In the genomic region with DNA sequence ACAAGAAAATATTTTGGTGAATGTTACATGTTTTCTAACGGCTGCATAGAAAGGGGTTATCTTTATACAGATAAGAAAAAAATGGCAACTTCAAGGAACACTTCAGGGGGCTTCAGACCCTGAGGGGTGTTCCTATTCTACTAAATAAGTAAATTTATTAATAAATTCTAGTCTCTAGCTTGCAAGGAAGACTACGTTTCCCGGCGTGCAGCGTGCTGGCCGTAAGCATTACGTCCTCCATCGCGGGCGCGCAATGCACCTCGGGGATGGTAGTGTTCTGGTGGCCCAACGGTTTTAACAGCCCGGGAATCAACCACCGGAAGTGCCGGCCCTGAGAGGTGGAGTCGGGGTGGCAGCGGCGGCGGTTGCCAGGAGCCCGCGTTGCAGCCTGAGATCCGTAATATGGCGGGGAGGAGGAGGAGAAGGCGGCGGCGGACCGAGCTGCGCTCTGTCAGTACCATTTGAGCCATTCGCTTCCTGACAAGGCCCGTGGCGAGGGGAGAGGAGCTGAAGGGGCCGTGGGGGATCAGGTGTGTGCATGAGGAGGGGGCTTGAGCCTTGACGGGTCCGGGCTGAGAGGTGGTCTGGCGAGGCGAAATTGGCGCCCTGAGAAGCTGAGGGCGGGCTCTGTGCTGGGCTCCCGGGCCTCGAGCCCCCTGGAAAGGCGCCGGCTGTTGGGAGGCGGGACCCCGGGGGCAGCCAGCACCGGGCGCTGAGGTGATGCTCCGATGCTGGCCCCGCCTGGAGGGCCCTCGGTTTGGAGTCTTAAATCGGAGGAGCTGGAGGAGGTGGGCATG, we compare ENCODE assay signal across 8 cellular contexts. TPM values are rescaled to one million over a fixed set of nuclear protein-coding genes. Genes with fewer than 3 reads are reported as not detected.
DNase-seq lines count a peak whose midpoint lies in the region; ATAC-seq, FAIRE-seq and TF ChIP-seq lines count a peak whose summit lies in the region.

A gene with protein sequence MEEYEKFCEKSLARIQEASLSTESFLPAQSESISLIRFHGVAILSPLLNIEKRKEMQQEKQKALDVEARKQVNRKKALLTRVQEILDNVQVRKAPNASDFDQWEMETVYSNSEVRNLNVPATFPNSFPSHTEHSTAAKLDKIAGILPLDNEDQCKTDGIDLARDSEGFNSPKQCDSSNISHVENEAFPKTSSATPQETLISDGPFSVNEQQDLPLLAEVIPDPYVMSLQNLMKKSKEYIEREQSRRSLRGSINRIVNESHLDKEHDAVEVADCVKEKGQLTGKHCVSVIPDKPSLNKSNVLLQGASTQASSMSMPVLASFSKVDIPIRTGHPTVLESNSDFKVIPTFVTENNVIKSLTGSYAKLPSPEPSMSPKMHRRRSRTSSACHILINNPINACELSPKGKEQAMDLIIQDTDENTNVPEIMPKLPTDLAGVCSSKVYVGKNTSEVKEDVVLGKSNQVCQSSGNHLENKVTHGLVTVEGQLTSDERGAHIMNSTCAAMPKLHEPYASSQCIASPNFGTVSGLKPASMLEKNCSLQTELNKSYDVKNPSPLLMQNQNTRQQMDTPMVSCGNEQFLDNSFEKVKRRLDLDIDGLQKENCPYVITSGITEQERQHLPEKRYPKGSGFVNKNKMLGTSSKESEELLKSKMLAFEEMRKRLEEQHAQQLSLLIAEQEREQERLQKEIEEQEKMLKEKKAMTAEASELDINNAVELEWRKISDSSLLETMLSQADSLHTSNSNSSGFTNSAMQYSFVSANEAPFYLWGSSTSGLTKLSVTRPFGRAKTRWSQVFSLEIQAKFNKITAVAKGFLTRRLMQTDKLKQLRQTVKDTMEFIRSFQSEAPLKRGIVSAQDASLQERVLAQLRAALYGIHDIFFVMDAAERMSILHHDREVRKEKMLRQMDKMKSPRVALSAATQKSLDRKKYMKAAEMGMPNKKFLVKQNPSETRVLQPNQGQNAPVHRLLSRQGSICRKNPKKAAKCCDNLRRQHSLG (plus strand): TSS at position 384 of the 797 bp plus-strand sequence. CDS start 3,940 bp downstream, outside the sequence.

- no peak within 1 kb of the TSS for H2AK5ac ChIP-seq in IMR-90 (ENCODE audit: low read depth, low read length)

- no peak within 1 kb of the TSS for H2BK120ac ChIP-seq in IMR-90 (ENCODE audit: low read depth, low read length)

- peak within 1 kb of the TSS; percentile 39; the same call in 1 of the 2 replicates for H3K56ac ChIP-seq in IMR-90 (ENCODE audit: extremely low read depth, insufficient read depth, low read length)

- no peak within 1 kb of the TSS for H4K5ac ChIP-seq in IMR-90 (ENCODE audit: low read depth, low read length)

- CTCF ChIA-PET in IMR-90 (lab: Yijun Ruan, JAX): interaction anchor here (1.0 kb wide), 1 partner anchor 21 kb away, joined by 3 read pairs; no protein-coding TSS in a partner anchor
- CTCF ChIA-PET in OCI-LY7 (lab: Charles Lee; ENCODE audit: unreplicated experiment): interaction anchor here (0.6 kb wide), 1 partner anchor 32 kb away, joined by 3 read pairs; a partner anchor contains a TSS

- TF ChIP-seq CTCF in D721Med (IDR thresholded peaks at IDR 0.05; ENCODE audit: insufficient read depth, missing control alignments): no peak
- no peak for TF ChIP-seq CTCF in IMR-90 (conservative IDR thresholded peaks at IDR 0.05; ENCODE audit: low read depth, low read length)
- TF ChIP-seq CTCF in OCI-LY7 (conservative IDR thresholded peaks at IDR 0.05; ENCODE audit: low read length): no peak

- peaks cover 3% of the 10 kb centered on the region; the same call in 1 of the 2 replicates for H3K36me3 ChIP-seq in IMR-90 (ENCODE audit: control insufficient read depth, insufficient read depth, low read length)
- H3K36me3 ChIP-seq in OCI-LY7 (ENCODE audit: insufficient read depth, low read length): peaks cover 26% of the 10 kb centered on the region

- BruUV-seq in IMR-90 (replicated peaks; lab: Mats Ljungman, UMichigan) (no TSS peak), OCI-LY7 (replicated peaks; lab: Mats Ljungman, UMichigan) (no TSS peak)

- H3K4me1 ChIP-seq in IMR-90 (ENCODE audit: control insufficient read depth, insufficient read depth, low read length) (peaks cover 3% of the 10 kb centered on the region; the same call in 1 of the 2 replicates), OCI-LY7 (ENCODE audit: insufficient read depth, low read length, poor library complexity, severe bottlenecking) (peaks cover 53% of the 10 kb centered on the region)

- peak within 1 kb of the TSS; percentile 98 for H2AK9ac ChIP-seq in IMR-90 (replicated peaks; ENCODE audit: low read depth, low read length, poor library complexity)

- H3K4ac ChIP-seq in IMR-90 (ENCODE audit: low read depth, low read length): no peak within 1 kb of the TSS

- peak within 1 kb of the TSS; percentile 57 for H3K14ac ChIP-seq in IMR-90 (replicated peaks; ENCODE audit: low read depth, low read length)

- no peak within 1 kb of the TSS for H3K18ac ChIP-seq in IMR-90 (ENCODE audit: low read depth, low read length)

- H3K4me3 ChIP-seq in IMR-90 (ENCODE audit: insufficient read depth, low read depth, low read length) (peak within 1 kb of the TSS; percentile 86), OCI-LY7 (ENCODE audit: low read depth, low read length, poor library complexity, severe bottlenecking) (peak within 1 kb of the TSS; percentile 96)

- no peak within 1 kb of the TSS for H2BK5ac ChIP-seq in IMR-90 (ENCODE audit: low read depth, low read length, poor library complexity, severe bottlenecking)

- peak; percentile 74 for ATAC-seq in GM21528 (IDR thresholded peaks at IDR 0.05; ENCODE audit: low FRiP score, unreplicated experiment)
- ATAC-seq in IMR-90 (ENCODE audit: low read depth): peak; percentile 84

- H4K91ac ChIP-seq in IMR-90 (ENCODE audit: insufficient read depth, low read depth, low read length): peak within 1 kb of the TSS; percentile 54; the same call in 1 of the 2 replicates

- peak within 1 kb of the TSS; percentile 78 for H3K4me2 ChIP-seq in IMR-90 (ENCODE audit: low read depth, low read length)
- peak within 1 kb of the TSS; percentile 95 for H3K4me2 ChIP-seq in OCI-LY7 (ENCODE audit: low read length)

- H2BK15ac ChIP-seq in IMR-90 (ENCODE audit: low read depth, low read length): no peak within 1 kb of the TSS

- FAIRE-seq in D721Med (lab: Jason Lieb, UNC): no peak

- peaks cover 70% of the 10 kb centered on the region for H3K79me2 ChIP-seq in OCI-LY7 (ENCODE audit: insufficient read depth, low read depth, low read length)

- H3K9me1 ChIP-seq in IMR-90 (ENCODE audit: insufficient read depth, low read length): peaks cover 5% of the 10 kb centered on the region

- H2AFZ ChIP-seq in IMR-90 (replicated peaks; ENCODE audit: low read length, poor library complexity) (peak within 1 kb of the TSS; percentile 99), OCI-LY7 (ENCODE audit: low read length) (peak within 1 kb of the TSS; percentile 81)

- in situ Hi-C loops in IMR-90 (cut with MboI; ENCODE audit: low sequenced_read_pairs): no loop called here

- peak within 1 kb of the TSS; percentile 80 for H3K23ac ChIP-seq in IMR-90 (ENCODE audit: low read depth, low read length)

- intact Hi-C loops in IMR-90 (cut with micrococcal nuclease): loop anchor here (2.0 to 5.0 kb wide), 3 partner anchors 31 to 436 kb away; a partner anchor contains a TSS
- intact Hi-C loops in OCI-LY7 (cut with micrococcal nuclease; ENCODE audit: unreplicated experiment): loop anchor here (2.0 to 5.0 kb wide), 3 partner anchors 31 to 456 kb away; a partner anchor contains a TSS

- peak within 1 kb of the TSS; percentile 27 to 55; a peak in 3 of 4 replicates for H4K8ac ChIP-seq in IMR-90 (ENCODE audit: low read depth in 2 of 2, low read length in 2 of 2)

- H2BK20ac ChIP-seq in IMR-90 (ENCODE audit: low read depth, low read length): no peak within 1 kb of the TSS

- no peak for TF ChIP-seq RAD21 in IMR-90 (IDR thresholded peaks at IDR 0.05; ENCODE audit: low read length)

- POLR2A ChIA-PET in IMR-90 (lab: Charles Lee; ENCODE audit: unreplicated experiment): interaction anchor here (0.6 kb wide), 1 partner anchor 724 kb away, joined by 3 read pairs; no protein-coding TSS in a partner anchor
- POLR2A ChIA-PET in OCI-LY7 (lab: Charles Lee): interaction anchor here (0.7 to 3.7 kb wide), 3 partner anchors 19 to 395 kb away, joined by 3 to 26 read pairs (median 3); a partner anchor contains a TSS

- WGBS in IMR-90 (ENCODE audit: extremely low coverage in 2 of 2, insufficient read length in 1 of 2), 2 experiments: 0% methylated on average over 14 of the region's 51 CpGs; no CpG with 5 or more reads in 1 of the 2 experiments

- dilution Hi-C loops in IMR-90 (cut with HindIII; ENCODE audit: low sequenced_read_pairs, unreplicated experiment): no loop called here

- H3K9ac ChIP-seq in IMR-90 (ENCODE audit: low read depth, low read length): peak within 1 kb of the TSS; percentile 76

- H3K27me3 ChIP-seq in IMR-90 (ENCODE audit: control insufficient read depth, insufficient read depth, low read length): no peaks in the 10 kb centered on the region

- DNase-seq in D721Med (ENCODE audit: insufficient read length, low spot score) (peak; percentile 53), IMR-90 (peak; percentile 96), OCI-LY7 (ENCODE audit: low spot score) (peak; percentile 96), activated T-cell treated with anti-CD3 and anti-CD28 coated beads for 1 hour (ENCODE audit: low read depth) (peak; percentile 89), epidermal melanocyte (ENCODE audit: insufficient read length, low spot score) (peak; percentile 87), midbrain (lab: John Stamatoyannopoulos, UW) (peak; percentile 98)
- peak; percentile 90 to 92 for DNase-seq in stimulated activated CD8-positive, alpha-beta memory T cell treated with anti-CD3 and anti-CD28 coated beads, Interleukin-15, amount 100 ng/mL, for 48 hours (ENCODE audit: low read depth in 2 of 2)

- H4K20me1 ChIP-seq in IMR-90 (ENCODE audit: insufficient read depth, low read length): no peaks in the 10 kb centered on the region
- no peaks in the 10 kb centered on the region; the same call in 1 of the 2 replicates for H4K20me1 ChIP-seq in OCI-LY7 (ENCODE audit: insufficient read depth, low read length)

- TF ChIP-seq POLR2A in IMR-90 (IDR thresholded peaks at IDR 0.05; ENCODE audit: low read depth, low read length): peak; percentile 46; the same call in 1 of the 2 replicates

- H3K27ac ChIP-seq in IMR-90 (ENCODE audit: insufficient read depth, low read length) (peak within 1 kb of the TSS; percentile 68; the same call in 1 of the 2 replicates), OCI-LY7 (ENCODE audit: low read depth, low read length, poor library complexity, severe bottlenecking) (peak within 1 kb of the TSS; percentile 70)

- H3K9me3 ChIP-seq in IMR-90 (ENCODE audit: control insufficient read depth, insufficient read depth, low read length) (no peaks in the 10 kb centered on the region), OCI-LY7 (ENCODE audit: low read length) (no peaks in the 10 kb centered on the region)

- peaks cover 25 to 58% of the 10 kb centered on the region in 2 experiments for H3K79me1 ChIP-seq in IMR-90 (ENCODE audit: low read depth in 1 of 2, low read length in 2 of 2)

- no peaks in the 10 kb centered on the region for H3K9me2 ChIP-seq in OCI-LY7 (ENCODE audit: insufficient read depth, low read length)

RNA-seq across cellular contexts. Expression of the gene that starts here (rescaled TPM):
- total RNA-seq in IMR-90 (2012; rRNA removed): 7.7 and 11.9 TPM in 2 replicates
- 3.7 and 4.7 TPM in 2 replicates for polyA plus RNA-seq in IMR-90 (2012; rRNA removed)
- polyA plus RNA-seq in IMR-90 (2012; cell fraction: cytosol; rRNA removed): 0.62 and 0.67 TPM in 2 replicates
- 0.50 and 3.1 TPM in 2 replicates for polyA plus RNA-seq in IMR-90 (2012; cell fraction: nucleus; rRNA removed; ENCODE audit: low replicate concordance)
- total RNA-seq in OCI-LY7 (2014; rRNA removed; shearing (Covaris generic)): 22.6 and 29.2 TPM in 2 replicates
- total RNA-seq in OCI-LY7 (2022): 38.4 and 49.9 TPM in 2 replicates

Comparison
In these comparisons a context has a peak if more than half of its experiments do, and no peak if none do; other contexts are left out.
1. Peak in every context shown above with its lines: DNase-seq, ATAC-seq, H3K4me3 ChIP-seq and H3K27ac ChIP-seq.